ENCODE assay signal across 8 cellular contexts in genomic region chr3:48232734-48233133, GRCh38. TPM values are rescaled to one million over a fixed set of nuclear protein-coding genes. Genes with fewer than 3 reads are reported as not detected.
DNase-seq lines count a peak whose midpoint lies in the region; ATAC-seq and TF ChIP-seq lines count a peak whose summit lies in the region.

No MANE protein-coding gene starts in this region.

- H3K27ac ChIP-seq in SJCRH30: no peak overlapping the region
- H3K27ac ChIP-seq in prostate gland: peak overlapping the region; percentile 74 to 78
- peak overlapping the region; percentile 62 for H3K27ac ChIP-seq in vagina

- H3F3A ChIP-seq in Loucy (ENCODE audit: low read depth): no peaks in the 10 kb centered on the region

- peak overlapping the region; percentile 16 for H3K9ac ChIP-seq in Loucy (ENCODE audit: low read depth, low read length, poor library complexity, severe bottlenecking)

- H3K4me1 Mint-ChIP-seq in activated naive CD4-positive, alpha-beta T cell treated with anti-CD3 and anti-CD28 coated beads, Interleukin-2, amount 10 ng/mL, durations not matched to agents 7 days and 5 days: peaks cover 5% of the 10 kb centered on the region

- peaks cover 8% of the 10 kb centered on the region for H3K27me3 Mint-ChIP-seq in activated naive CD4-positive, alpha-beta T cell treated with anti-CD3 and anti-CD28 coated beads, Interleukin-2, amount 10 ng/mL, durations not matched to agents 7 days and 5 days

- no peaks in the 10 kb centered on the region for H3K9me2 ChIP-seq in Loucy (replicated peaks; ENCODE audit: low read depth, low read length)

- H3K4me3 Mint-ChIP-seq in activated naive CD4-positive, alpha-beta T cell treated with anti-CD3 and anti-CD28 coated beads, Interleukin-2, amount 10 ng/mL, durations not matched to agents 7 days and 5 days: no peak overlapping the region

- CTCF ChIA-PET in activated naive CD4-positive, alpha-beta T cell treated with anti-CD3 and anti-CD28 coated beads, Interleukin-2, amount 10 ng/mL, durations not matched to agents 7 days and 5 days (lab: Charles Lee): interaction anchor here (1.0 to 2.1 kb wide), 6 partner anchors 36 to 207 kb away, joined by 3 to 12 read pairs (median 4); partner anchors contain the start of genes CCDC51 and TMA7

- peak overlapping the region; percentile 85 for H2AFZ ChIP-seq in Loucy (ENCODE audit: low read length)

- intact Hi-C loops in head of caudate nucleus (cut with DNase I): no loop called here
- intact Hi-C loops in prostate gland (cut with DNase I): loop anchor here (5.0 kb wide), 1 partner anchor 200 kb away; the partner anchor contains the start of gene PLXNB1
- intact Hi-C loops in vagina (cut with DNase I): no loop called here

- no peak for TF ChIP-seq POLR2A in prostate gland (IDR thresholded peaks at IDR 0.05)
- TF ChIP-seq POLR2A in vagina (IDR thresholded peaks at IDR 0.05): no peak

- H3K27me3 ChIP-seq in Loucy (ENCODE audit: insufficient read depth, low read length, poor library complexity, severe bottlenecking) (no peaks in the 10 kb centered on the region), SJCRH30 (no peaks in the 10 kb centered on the region), prostate gland (replicated peaks; ENCODE audit: insufficient read depth) (no peaks in the 10 kb centered on the region), vagina (no peaks in the 10 kb centered on the region)

- H3K4me1 ChIP-seq in Loucy (ENCODE audit: insufficient read depth, low read length, poor library complexity, severe bottlenecking) (peaks cover 3% of the 10 kb centered on the region), SJCRH30 (no peaks in the 10 kb centered on the region; the same call in none of the 2 replicates), prostate gland (replicated peaks) (peaks cover 16% of the 10 kb centered on the region), vagina (peaks cover 36% of the 10 kb centered on the region)

- peak; percentile 61 for TF ChIP-seq CTCF in AG09309 (IDR thresholded peaks at IDR 0.05; ENCODE audit: control insufficient read depth, insufficient read depth, low read depth, low read length, missing control alignments)
- TF ChIP-seq CTCF in Loucy (conservative IDR thresholded peaks at IDR 0.05; ENCODE audit: low read length): peak; percentile 91
- peak in 3 of 4 experiments; percentile 36 to 69 (median 69) for TF ChIP-seq CTCF in prostate gland (IDR thresholded peaks at IDR 0.05)
- peak in 2 of 3 experiments; percentile 3 to 52 for TF ChIP-seq CTCF in vagina (IDR thresholded peaks at IDR 0.05)

- H3K9me3 Mint-ChIP-seq in activated naive CD4-positive, alpha-beta T cell treated with anti-CD3 and anti-CD28 coated beads, Interleukin-2, amount 10 ng/mL, durations not matched to agents 7 days and 5 days: no peaks in the 10 kb centered on the region

- H3K36me3 Mint-ChIP-seq in activated naive CD4-positive, alpha-beta T cell treated with anti-CD3 and anti-CD28 coated beads, Interleukin-2, amount 10 ng/mL, durations not matched to agents 7 days and 5 days: no peaks in the 10 kb centered on the region

- H3K36me3 ChIP-seq in Loucy (ENCODE audit: insufficient read depth, low read length) (no peaks in the 10 kb centered on the region), SJCRH30 (no peaks in the 10 kb centered on the region), prostate gland (no peaks in the 10 kb centered on the region), vagina (no peaks in the 10 kb centered on the region)

- H3K27ac Mint-ChIP-seq in activated naive CD4-positive, alpha-beta T cell treated with anti-CD3 and anti-CD28 coated beads, Interleukin-2, amount 10 ng/mL, durations not matched to agents 7 days and 5 days: no peak overlapping the region

- no peaks in the 10 kb centered on the region for H4K20me1 ChIP-seq in Loucy (ENCODE audit: insufficient read depth, low read length, poor library complexity, severe bottlenecking)

- WGBS in prostate gland: 32% methylated on average over 6 of the region's 6 CpGs

- no peaks in the 10 kb centered on the region for H3K79me2 ChIP-seq in Loucy (ENCODE audit: insufficient read depth, low read length)

- ATAC-seq in GM19025 (IDR thresholded peaks at IDR 0.05; ENCODE audit: low read depth, unreplicated experiment): peak; percentile 70

- H3K4me2 ChIP-seq in Loucy (ENCODE audit: low read depth, low read length, poor library complexity, severe bottlenecking): peak overlapping the region; percentile 64

- H3K4me3 ChIP-seq in AG09309 (ENCODE audit: control insufficient read depth, low read depth, low read length) (no peak overlapping the region; the same call in 1 of the 2 replicates), Loucy (ENCODE audit: low read length, poor library complexity, severe bottlenecking) (peak overlapping the region; percentile 42), SJCRH30 (no peak overlapping the region), prostate gland (no peak overlapping the region), vagina (no peak overlapping the region)

- DNase-seq in AG09309 (ENCODE audit: low read depth): no peak
- peak; percentile 83 to 91 for DNase-seq in SJCRH30
- DNase-seq in activated naive CD4-positive, alpha-beta T cell treated with anti-CD3 and anti-CD28 coated beads, Interleukin-2, amount 10 ng/mL, durations not matched to agents 7 days and 5 days: peak; percentile 73
- peak; percentile 54 to 93 (median 86) for DNase-seq in head of caudate nucleus
- DNase-seq in prostate gland (ENCODE audit: low spot score): peak; percentile 50
- no peak for DNase-seq in vagina (ENCODE audit: extremely low spot score in 2 of 2)

- H3K9me3 ChIP-seq in Loucy (ENCODE audit: insufficient read depth, low read depth, low read length): no peaks in the 10 kb centered on the region
- H3K9me3 ChIP-seq in SJCRH30 (replicated peaks): no peaks in the 10 kb centered on the region
- no peaks in the 10 kb centered on the region for H3K9me3 ChIP-seq in prostate gland
- no peaks in the 10 kb centered on the region for H3K9me3 ChIP-seq in vagina

RNA-seq across cellular contexts. Expression of gene ZNF589, which starts 8.2 kb away (rescaled TPM):
- total RNA-seq in SJCRH30 (2014; rRNA removed; shearing (Covaris generic)): 9.8 and 9.9 TPM in 2 replicates
- 10 to 100 TPM; 21.2 to 28.3 TPM for total RNA-seq in prostate gland
- total RNA-seq in vagina: 12.3 TPM

RNA-seq across cellular contexts. Expression of gene CAMP, which starts 9.4 kb away (rescaled TPM):
- 0.45 and 0.48 TPM in 2 replicates for total RNA-seq in SJCRH30 (2014; rRNA removed; shearing (Covaris generic))
- total RNA-seq in prostate gland (1 to 10 TPM in 1 of 2 donors, not detected in 1; 2.4 TPM), vagina (not detected)

RNA-seq across cellular contexts. Expression of gene CDC25A, which starts 44.5 kb away (rescaled TPM):
- total RNA-seq in SJCRH30 (2014; rRNA removed; shearing (Covaris generic)): 83.1 and 92.0 TPM in 2 replicates
- total RNA-seq in prostate gland (10 to 100 TPM in 1 of 2 donors, 1 to 10 TPM in 1; 9.9 to 32.2 TPM), vagina (8.8 TPM)

Comparison
In these comparisons a context has a peak if more than half of its experiments do, and no peak if none do; other contexts are left out.
1. DNase-seq: peak in SJCRH30 (2 of 2), activated naive CD4-positive, alpha-beta T cell treated with anti-CD3 and anti-CD28 coated beads, Interleukin-2, amount 10 ng/mL, durations not matched to agents 7 days and 5 days (single experiment), head of caudate nucleus (42 of 42) and prostate gland (single experiment); none in AG09309 (single experiment) and vagina (0 of 2).
2. CTCF ChIP-seq: peak in every context shown above with its lines; median percentile 91 in Loucy; 69 in prostate gland; 61 in AG09309; 28 in vagina.